1 cellular context compared by ENCODE assay signal in genomic region chr2:72950558-72951255, GRCh38.
TF ChIP-seq lines count a peak whose summit lies in the region.

No MANE protein-coding gene starts in this region.

TF ChIP-seq in GM23338, 12 proteins besides CTCF, POLR2A, EP300 and RAD21 (continued from another document):
- TF ChIP-seq REST (IDR thresholded peaks at IDR 0.05; ENCODE audit: unreplicated experiment) (no peak), ZNF331 (CRISPR knock-in tag; IDR thresholded peaks at IDR 0.05; ENCODE audit: low read depth) (no peak), JUNB (IDR thresholded peaks at IDR 0.05; ENCODE audit: unreplicated experiment) (no peak), STAT1 (IDR thresholded peaks at IDR 0.05; ENCODE audit: unreplicated experiment) (no peak), POLR2AphosphoS5 (IDR thresholded peaks at IDR 0.05; ENCODE audit: low read depth) (no peak), EZH2 (IDR thresholded peaks at IDR 0.05; ENCODE audit: low read depth, unreplicated experiment) (no peak), EZH2phosphoT487 (IDR thresholded peaks at IDR 0.05; ENCODE audit: unreplicated experiment) (no peak), CREB1 (CRISPR knock-in tag; IDR thresholded peaks at IDR 0.05; ENCODE audit: low read depth) (no peak), ZNF462 (CRISPR knock-in tag; IDR thresholded peaks at IDR 0.05) (no peak)
